Comparison of ENCODE assay signal across 10 cellular contexts in genomic region chr3:133488785-133489367, GRCh38.
DNase-seq lines count a peak whose midpoint lies in the region; ATAC-seq and TF ChIP-seq lines count a peak whose summit lies in the region.
"Had no signal": no experiment of that assay in that cellular context is flagged by ENCODE, and none has a peak within 500 bp of the region (broad histone marks: within the 10 kb centered on the region; RNA-seq: fewer than 3 reads in every experiment).

No MANE protein-coding gene starts in this region.

- no peaks in the 10 kb centered on the region for H3K27me3 Mint-ChIP-seq in mesothelial cell of epicardium (ENCODE audit: low read depth)

- no peak overlapping the region for H2BK5ac ChIP-seq in mesenchymal stem cell (ENCODE audit: low read depth, low read length, poor library complexity, severe bottlenecking)

- no peak overlapping the region for H4K91ac ChIP-seq in mesenchymal stem cell (ENCODE audit: low read length)

- H3K4me1 ChIP-seq in KMS-11 (ENCODE audit: low read depth, poor library complexity, severe bottlenecking) (peaks cover 81% of the 10 kb centered on the region), mesenchymal stem cell (ENCODE audit: control insufficient read depth, insufficient read depth, low read depth, low read length) (peaks cover 11% of the 10 kb centered on the region)

- H3K4me3 ChIP-seq in KMS-11 (IDR thresholded peaks at IDR 0.05; ENCODE audit: insufficient read depth, low read depth, low read length) (peak overlapping the region; percentile 64), mesenchymal stem cell (ENCODE audit: insufficient read depth in 1 of 2, low read depth in 1 of 2, low read length in 2 of 2) (no peak overlapping the region)

- no peak overlapping the region for H2AK5ac ChIP-seq in mesenchymal stem cell (ENCODE audit: low read length, severe bottlenecking)

- H3K27me3 ChIP-seq in KMS-11 (ENCODE audit: insufficient read depth, low read depth) (no peaks in the 10 kb centered on the region), mesenchymal stem cell (ENCODE audit: control insufficient read depth in 1 of 2, insufficient read depth in 1 of 2, low read length in 2 of 2) (no peaks in the 10 kb centered on the region)

- no peaks in the 10 kb centered on the region for H3K36me3 ChIP-seq in KMS-11 (ENCODE audit: insufficient read depth)
- H3K36me3 ChIP-seq in mesenchymal stem cell (ENCODE audit: control insufficient read depth in 1 of 2, insufficient read depth in 2 of 2, low read depth in 1 of 2, low read length in 2 of 2) = no peaks in the 10 kb centered on the region

- no peak overlapping the region for H3K9ac ChIP-seq in KMS-11
- no peak overlapping the region for H3K9ac ChIP-seq in mesenchymal stem cell (ENCODE audit: low read length)

- H2BK12ac ChIP-seq in mesenchymal stem cell (ENCODE audit: low read length in 2 of 2) = no peak overlapping the region

- H3K4me1 Mint-ChIP-seq in mesothelial cell of epicardium = peaks cover 12% of the 10 kb centered on the region

- H3K79me2 ChIP-seq in KMS-11 (ENCODE audit: insufficient read depth, low read depth) = no peaks in the 10 kb centered on the region

- no peak for ATAC-seq in GM18861 (IDR thresholded peaks at IDR 0.05; ENCODE audit: unreplicated experiment)

- H3K9me3 Mint-ChIP-seq in mesothelial cell of epicardium = peaks cover 20% of the 10 kb centered on the region

- no peak overlapping the region for H3K23ac ChIP-seq in mesenchymal stem cell (ENCODE audit: low read length in 2 of 2)

- H3K14ac ChIP-seq in mesenchymal stem cell (ENCODE audit: low read length in 2 of 2) = no peak overlapping the region

- H3K4ac ChIP-seq in mesenchymal stem cell (ENCODE audit: low read depth in 1 of 2, low read length in 2 of 2) = no peak overlapping the region

- H3K27ac ChIP-seq in KMS-11 (peak overlapping the region; percentile 24), mesenchymal stem cell (ENCODE audit: low read length, poor library complexity, severe bottlenecking) (no peak overlapping the region)

- no peak overlapping the region for H3K4me3 Mint-ChIP-seq in mesothelial cell of epicardium

- peaks cover 5% of the 10 kb centered on the region for H3K36me3 Mint-ChIP-seq in mesothelial cell of epicardium

- peak; percentile 82 for DNase-seq in EH (ENCODE audit: low read depth)
- DNase-seq in astrocyte of the hippocampus (ENCODE audit: low read depth, low spot score) = peak; percentile 42
- DNase-seq in mesenchymal stem cell = peak; percentile 62
- no peak for DNase-seq in mesothelial cell of epicardium (ENCODE audit: low spot score in 2 of 2, unreplicated experiment in 2 of 2)
- DNase-seq in RPMI8226 = no peak
- DNase-seq in GM19238 (ENCODE audit: insufficient read length, low spot score) = no peak
- DNase-seq: activated gamma-delta T cell treated with Interleukin-2 at 50 U/mL for 16 hours; stimulated activated CD4-positive, alpha-beta T cell treated with anti-CD3 and anti-CD28 coated beads, Interleukin-1b, Interleukin-23, amount 100 ng/mL, for 48 hours had no signal

- no peak overlapping the region for H3K27ac Mint-ChIP-seq in mesothelial cell of epicardium

- no peak overlapping the region for H3K18ac ChIP-seq in mesenchymal stem cell (ENCODE audit: low read depth in 1 of 2, low read length in 2 of 2)

- H3K4me2 ChIP-seq in KMS-11 = peak overlapping the region; percentile 27
- H3K4me2 ChIP-seq in mesenchymal stem cell (ENCODE audit: low read length, poor library complexity, severe bottlenecking) = no peak overlapping the region

- H3K9me3 ChIP-seq in mesenchymal stem cell (ENCODE audit: control insufficient read depth, low read length) = no peaks in the 10 kb centered on the region

- no peak overlapping the region for H2BK15ac ChIP-seq in mesenchymal stem cell (ENCODE audit: low read depth, poor library complexity, severe bottlenecking)

- H2BK120ac ChIP-seq in mesenchymal stem cell (ENCODE audit: low read depth, low read length) = no peak overlapping the region

- 89% methylated on average over 3 of the region's 3 CpGs for WGBS in mesenchymal stem cell

- no peaks in the 10 kb centered on the region for H3K79me1 ChIP-seq in mesenchymal stem cell (replicated peaks; ENCODE audit: low read length, poor library complexity, severe bottlenecking)

- H4K8ac ChIP-seq in mesenchymal stem cell (ENCODE audit: low read length) = no peak overlapping the region

- H4K20me1 ChIP-seq in KMS-11 (ENCODE audit: insufficient read depth) = no peaks in the 10 kb centered on the region

- TF ChIP-seq CTCF in KMS-11 (conservative IDR thresholded peaks at IDR 0.05; ENCODE audit: low read depth, low read length) (no peak), mesothelial cell of epicardium (IDR thresholded peaks at IDR 0.05; ENCODE audit: unreplicated experiment) (no peak)

- H2AFZ ChIP-seq in KMS-11 (ENCODE audit: low read depth) (peak overlapping the region; percentile 10; the same call in 1 of the 2 replicates), mesenchymal stem cell (ENCODE audit: low read depth, low read length) (no peak overlapping the region)

Comparison
In these comparisons a context has a peak if more than half of its experiments do, and no peak if none do; other contexts are left out.
1. DNase-seq: peak in EH (single experiment), astrocyte of the hippocampus (single experiment) and mesenchymal stem cell (single experiment); none in mesothelial cell of epicardium (0 of 2), RPMI8226 (single experiment) and GM19238 (single experiment).